ENCODE assay signal across 1 cellular context in genomic region chr12:30417697-30418231, GRCh38.
TF ChIP-seq lines count a peak whose summit lies in the region.

No MANE protein-coding gene starts in this region.

TF ChIP-seq in HEK293, 187 proteins besides CTCF, POLR2A, EP300 and RAD21 (continued from another document):
- TF ChIP-seq, protein P1, sequence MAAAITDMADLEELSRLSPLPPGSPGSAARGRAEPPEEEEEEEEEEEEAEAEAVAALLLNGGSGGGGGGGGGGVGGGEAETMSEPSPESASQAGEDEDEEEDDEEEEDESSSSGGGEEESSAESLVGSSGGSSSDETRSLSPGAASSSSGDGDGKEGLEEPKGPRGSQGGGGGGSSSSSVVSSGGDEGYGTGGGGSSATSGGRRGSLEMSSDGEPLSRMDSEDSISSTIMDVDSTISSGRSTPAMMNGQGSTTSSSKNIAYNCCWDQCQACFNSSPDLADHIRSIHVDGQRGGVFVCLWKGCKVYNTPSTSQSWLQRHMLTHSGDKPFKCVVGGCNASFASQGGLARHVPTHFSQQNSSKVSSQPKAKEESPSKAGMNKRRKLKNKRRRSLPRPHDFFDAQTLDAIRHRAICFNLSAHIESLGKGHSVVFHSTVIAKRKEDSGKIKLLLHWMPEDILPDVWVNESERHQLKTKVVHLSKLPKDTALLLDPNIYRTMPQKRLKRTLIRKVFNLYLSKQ (tag by site-specific recombination; IDR thresholded peaks at IDR 0.05; ENCODE audit: borderline replicate concordance), result no peak
- TF ChIP-seq, protein P2, sequence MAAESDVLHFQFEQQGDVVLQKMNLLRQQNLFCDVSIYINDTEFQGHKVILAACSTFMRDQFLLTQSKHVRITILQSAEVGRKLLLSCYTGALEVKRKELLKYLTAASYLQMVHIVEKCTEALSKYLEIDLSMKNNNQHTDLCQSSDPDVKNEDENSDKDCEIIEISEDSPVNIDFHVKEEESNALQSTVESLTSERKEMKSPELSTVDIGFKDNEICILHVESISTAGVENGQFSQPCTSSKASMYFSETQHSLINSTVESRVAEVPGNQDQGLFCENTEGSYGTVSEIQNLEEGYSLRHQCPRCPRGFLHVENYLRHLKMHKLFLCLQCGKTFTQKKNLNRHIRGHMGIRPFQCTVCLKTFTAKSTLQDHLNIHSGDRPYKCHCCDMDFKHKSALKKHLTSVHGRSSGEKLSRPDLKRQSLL (tag by site-specific recombination; IDR thresholded peaks at IDR 0.05), result no peak
- TF ChIP-seq ZNF174 (tag by site-specific recombination; IDR thresholded peaks at IDR 0.05), result no peak
- TF ChIP-seq ZNF214 (tag by site-specific recombination; IDR thresholded peaks at IDR 0.05; ENCODE audit: borderline replicate concordance), result no peak
- TF ChIP-seq WT1 (tag by site-specific recombination; IDR thresholded peaks at IDR 0.05), result no peak
- no peak for TF ChIP-seq SETDB1 (IDR thresholded peaks at IDR 0.05; ENCODE audit: insufficient read length, low read length)
- no peak for TF ChIP-seq MEIS1 (CRISPR knock-in tag; IDR thresholded peaks at IDR 0.05; ENCODE audit: borderline replicate concordance)
- TF ChIP-seq ZNF175 (tag by site-specific recombination; IDR thresholded peaks at IDR 0.05), result no peak
- no peak for TF ChIP-seq ZNF610 (tag by site-specific recombination; IDR thresholded peaks at IDR 0.05; ENCODE audit: borderline replicate concordance)
- TF ChIP-seq ZNF335 (tag by site-specific recombination; conservative IDR thresholded peaks at IDR 0.05), result peak; percentile 26; the same call in 1 of the 2 replicates
- TF ChIP-seq OSR2 (tag by site-specific recombination; IDR thresholded peaks at IDR 0.05), result no peak
- TF ChIP-seq ZNF529 (tag by site-specific recombination; IDR thresholded peaks at IDR 0.05; ENCODE audit: insufficient replicate concordance), result no peak
- TF ChIP-seq SCRT2 (tag by site-specific recombination; IDR thresholded peaks at IDR 0.05), result peak; percentile 79
- TF ChIP-seq TCF7L2 (IDR thresholded peaks at IDR 0.05; ENCODE audit: borderline replicate concordance, low read depth, low read length), result no peak
- TF ChIP-seq ZBTB7A (tag by site-specific recombination; IDR thresholded peaks at IDR 0.05; ENCODE audit: low read depth), result no peak
- TF ChIP-seq ZNF274 (IDR thresholded peaks at IDR 0.05; ENCODE audit: low read length), result no peak
- no peak for TF ChIP-seq ZNF274 (tag by site-specific recombination; IDR thresholded peaks at IDR 0.05; ENCODE audit: borderline replicate concordance)
- no peak for TF ChIP-seq GFI1B (tag by site-specific recombination; IDR thresholded peaks at IDR 0.05)
- TF ChIP-seq ZNF473 (tag by site-specific recombination; IDR thresholded peaks at IDR 0.05), result no peak
- TF ChIP-seq ZNF76 (tag by site-specific recombination; IDR thresholded peaks at IDR 0.05; ENCODE audit: borderline replicate concordance, low read depth), result no peak
- no peak for TF ChIP-seq ZNF112 (tag by site-specific recombination; IDR thresholded peaks at IDR 0.05)
- no peak for TF ChIP-seq HOXD13 (CRISPR knock-in tag; IDR thresholded peaks at IDR 0.05; ENCODE audit: borderline replicate concordance)
- TF ChIP-seq ZBTB1 (tag by site-specific recombination; IDR thresholded peaks at IDR 0.05), result no peak
- TF ChIP-seq, protein P3, sequence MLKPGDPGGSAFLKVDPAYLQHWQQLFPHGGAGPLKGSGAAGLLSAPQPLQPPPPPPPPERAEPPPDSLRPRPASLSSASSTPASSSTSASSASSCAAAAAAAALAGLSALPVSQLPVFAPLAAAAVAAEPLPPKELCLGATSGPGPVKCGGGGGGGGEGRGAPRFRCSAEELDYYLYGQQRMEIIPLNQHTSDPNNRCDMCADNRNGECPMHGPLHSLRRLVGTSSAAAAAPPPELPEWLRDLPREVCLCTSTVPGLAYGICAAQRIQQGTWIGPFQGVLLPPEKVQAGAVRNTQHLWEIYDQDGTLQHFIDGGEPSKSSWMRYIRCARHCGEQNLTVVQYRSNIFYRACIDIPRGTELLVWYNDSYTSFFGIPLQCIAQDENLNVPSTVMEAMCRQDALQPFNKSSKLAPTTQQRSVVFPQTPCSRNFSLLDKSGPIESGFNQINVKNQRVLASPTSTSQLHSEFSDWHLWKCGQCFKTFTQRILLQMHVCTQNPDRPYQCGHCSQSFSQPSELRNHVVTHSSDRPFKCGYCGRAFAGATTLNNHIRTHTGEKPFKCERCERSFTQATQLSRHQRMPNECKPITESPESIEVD (tag by site-specific recombination; IDR thresholded peaks at IDR 0.05), result peak; percentile 33; the same call in 1 of the 2 replicates
- TF ChIP-seq KLF1 (tag by site-specific recombination; IDR thresholded peaks at IDR 0.05), result no peak
